Comparison of ENCODE assay signal across 1 cellular context in the genomic region with DNA sequence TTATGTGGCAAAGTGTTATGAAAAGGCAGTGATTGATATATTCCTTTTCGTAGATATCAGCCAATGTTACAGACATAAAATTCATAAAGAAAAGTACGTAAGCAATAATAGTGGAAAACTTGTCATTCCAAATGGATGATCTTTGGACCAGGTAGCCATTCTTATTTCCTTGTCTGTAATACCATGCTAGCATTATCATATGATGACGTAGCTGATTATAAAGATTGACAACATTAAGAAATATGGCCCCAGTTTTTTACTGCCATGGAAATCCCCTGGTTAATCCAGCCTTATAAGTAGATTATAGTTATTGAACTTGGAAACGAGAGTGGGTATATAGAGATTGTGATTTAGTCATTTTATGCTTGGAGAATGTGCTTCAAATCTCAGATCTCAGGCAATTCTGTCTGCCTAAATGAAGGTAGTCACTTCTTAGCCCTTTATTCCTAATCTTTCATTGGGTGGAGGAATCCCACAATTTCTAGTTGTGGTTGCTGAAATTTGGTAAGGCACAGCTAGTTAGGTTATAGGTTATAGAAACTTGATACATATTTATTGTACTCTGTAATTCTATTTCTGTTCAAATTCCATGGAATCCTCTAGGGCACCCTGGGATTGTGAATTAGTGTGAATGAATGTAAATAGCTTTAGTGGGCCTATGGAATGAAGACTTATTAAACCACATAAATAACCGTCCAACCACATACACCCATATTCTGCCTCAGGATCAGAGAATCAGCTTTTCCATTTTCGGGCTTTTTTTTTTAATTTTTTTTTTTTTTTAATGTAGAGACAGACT.
TF ChIP-seq lines count a peak whose summit lies in the region.

No MANE protein-coding gene starts in this region.

TF ChIP-seq in IMR-90, 13 proteins besides CTCF, POLR2A, EP300 and RAD21 (continued from another document):
- TF ChIP-seq, protein P1, sequence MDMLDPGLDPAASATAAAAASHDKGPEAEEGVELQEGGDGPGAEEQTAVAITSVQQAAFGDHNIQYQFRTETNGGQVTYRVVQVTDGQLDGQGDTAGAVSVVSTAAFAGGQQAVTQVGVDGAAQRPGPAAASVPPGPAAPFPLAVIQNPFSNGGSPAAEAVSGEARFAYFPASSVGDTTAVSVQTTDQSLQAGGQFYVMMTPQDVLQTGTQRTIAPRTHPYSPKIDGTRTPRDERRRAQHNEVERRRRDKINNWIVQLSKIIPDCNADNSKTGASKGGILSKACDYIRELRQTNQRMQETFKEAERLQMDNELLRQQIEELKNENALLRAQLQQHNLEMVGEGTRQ (IDR thresholded peaks at IDR 0.05; ENCODE audit: low read depth, low read length), result no peak
- TF ChIP-seq BHLHE40 (IDR thresholded peaks at IDR 0.05; ENCODE audit: low read depth, low read length) (no peak), SMC3 (IDR thresholded peaks at IDR 0.05; ENCODE audit: low read depth, low read length) (no peak), NFE2L2 (IDR thresholded peaks at IDR 0.05; ENCODE audit: low read depth, low read length) (no peak), RCOR1 (IDR thresholded peaks at IDR 0.05; ENCODE audit: insufficient replicate concordance, low read length) (no peak), MAFK (IDR thresholded peaks at IDR 0.05; ENCODE audit: low read depth, low read length) (no peak)
- TF ChIP-seq, protein P2, sequence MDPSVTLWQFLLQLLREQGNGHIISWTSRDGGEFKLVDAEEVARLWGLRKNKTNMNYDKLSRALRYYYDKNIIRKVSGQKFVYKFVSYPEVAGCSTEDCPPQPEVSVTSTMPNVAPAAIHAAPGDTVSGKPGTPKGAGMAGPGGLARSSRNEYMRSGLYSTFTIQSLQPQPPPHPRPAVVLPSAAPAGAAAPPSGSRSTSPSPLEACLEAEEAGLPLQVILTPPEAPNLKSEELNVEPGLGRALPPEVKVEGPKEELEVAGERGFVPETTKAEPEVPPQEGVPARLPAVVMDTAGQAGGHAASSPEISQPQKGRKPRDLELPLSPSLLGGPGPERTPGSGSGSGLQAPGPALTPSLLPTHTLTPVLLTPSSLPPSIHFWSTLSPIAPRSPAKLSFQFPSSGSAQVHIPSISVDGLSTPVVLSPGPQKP (IDR thresholded peaks at IDR 0.05; ENCODE audit: borderline replicate concordance, low read depth, low read length), result no peak
